In the genomic region with DNA sequence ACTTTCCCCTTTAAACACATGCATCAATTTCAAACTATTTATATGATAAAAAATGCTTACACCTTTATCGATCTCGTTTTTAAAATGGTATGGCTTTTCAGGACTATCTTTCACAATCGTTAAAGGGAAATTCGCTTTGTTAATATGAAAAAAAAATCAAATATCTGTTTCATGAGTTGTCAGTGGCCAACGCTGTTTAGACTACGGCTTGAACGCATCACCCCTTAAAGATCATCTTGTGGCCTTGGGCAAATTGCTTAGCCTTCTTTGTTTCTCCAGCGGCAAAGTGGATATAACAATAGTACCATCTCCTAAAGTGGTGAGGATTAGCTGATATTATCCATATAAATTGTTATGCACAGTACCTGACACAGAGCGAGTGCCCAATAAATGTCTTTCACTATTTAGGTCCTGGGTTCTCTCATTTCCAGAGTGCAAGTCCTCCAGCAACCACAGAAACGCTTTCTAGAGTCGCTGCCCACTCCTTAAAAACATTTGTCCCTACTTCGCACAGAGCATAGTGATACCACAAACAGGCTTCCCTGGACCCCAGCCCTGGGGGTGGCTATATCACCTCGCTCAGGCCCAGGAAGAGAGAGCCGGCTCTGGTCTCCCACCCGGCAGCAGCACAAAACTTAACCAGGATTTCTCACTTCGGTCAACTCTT, we compare ENCODE assay signal across 8 cellular contexts. TPM values are rescaled to one million over a fixed set of nuclear protein-coding genes. Genes with fewer than 3 reads are reported as not detected.
A peak's percentile ranks its signal among the peaks of the same experiment; 100 is the strongest.
DNase-seq lines count a peak whose midpoint lies in the region; ATAC-seq and TF ChIP-seq lines count a peak whose summit lies in the region.

No MANE protein-coding gene starts in this region.

- H3K4me3 ChIP-seq in PC-9 (peak overlapping the region; percentile 93), epithelial cell of esophagus (ENCODE audit: low read length) (peak overlapping the region; percentile 80), neural progenitor cell (peak overlapping the region; percentile 70)

- H3K36me3 ChIP-seq in PC-9 (ENCODE audit: low read depth) (peaks cover 8% of the 10 kb centered on the region; the same call in 1 of the 2 replicates), neural progenitor cell (no peaks in the 10 kb centered on the region)

- peaks cover 63% of the 10 kb centered on the region for H3K79me2 ChIP-seq in PC-9 (ENCODE audit: low read depth)
- peaks cover 5% of the 10 kb centered on the region for H3K79me2 ChIP-seq in neural progenitor cell (ENCODE audit: low read depth)

- peaks cover 35% of the 10 kb centered on the region for H3K4me1 Mint-ChIP-seq in activated T-cell treated with anti-CD3 and anti-CD28 coated beads, Interleukin-2, amount 50 U/mL, for 4 hours (ENCODE audit: low read depth)
- peaks cover 13% of the 10 kb centered on the region for H3K4me1 Mint-ChIP-seq in neural progenitor cell

- H3K4me1 ChIP-seq in PC-9 (replicated peaks; ENCODE audit: insufficient read depth) = peaks cover 31% of the 10 kb centered on the region
- peaks cover 6% of the 10 kb centered on the region for H3K4me1 ChIP-seq in neural progenitor cell

- CTCF ChIA-PET in PC-9 (lab: Charles Lee) = no interaction called here

- intact Hi-C loops in PC-9 (cut with micrococcal nuclease; ENCODE audit: unreplicated experiment) = loop anchor here (2.0 to 5.0 kb wide), 3 partner anchors 35 to 71 kb away; no protein-coding TSS in a partner anchor

- H3K9me3 Mint-ChIP-seq in activated T-cell treated with anti-CD3 and anti-CD28 coated beads, Interleukin-2, amount 50 U/mL, for 4 hours = no peaks in the 10 kb centered on the region
- H3K9me3 Mint-ChIP-seq in neural progenitor cell = no peaks in the 10 kb centered on the region

- TF ChIP-seq CTCF in PC-9 (conservative IDR thresholded peaks at IDR 0.05) = no peak
- TF ChIP-seq CTCF in epithelial cell of esophagus (IDR thresholded peaks at IDR 0.05; ENCODE audit: insufficient read depth, low read depth, low read length, missing control alignments) = peak; percentile 1
- no peak for TF ChIP-seq CTCF in neural progenitor cell (IDR thresholded peaks at IDR 0.05)

- H4K20me1 ChIP-seq in PC-9 (ENCODE audit: insufficient read depth) (peaks cover 22% of the 10 kb centered on the region), neural progenitor cell (ENCODE audit: low read depth) (peaks cover 5% of the 10 kb centered on the region)

- H3F3A ChIP-seq in PC-9 (ENCODE audit: insufficient read depth, low read depth) (peaks cover 30% of the 10 kb centered on the region), neural progenitor cell (ENCODE audit: low read depth) (peaks cover 23% of the 10 kb centered on the region)

- peak overlapping the region; percentile 73 for H3K4me2 ChIP-seq in PC-9
- peak overlapping the region; percentile 93 for H3K4me2 ChIP-seq in neural progenitor cell

- peak overlapping the region; percentile 96 for H2AFZ ChIP-seq in PC-9
- H2AFZ ChIP-seq in neural progenitor cell (replicated peaks) = peak overlapping the region; percentile 96

- peaks cover 7% of the 10 kb centered on the region for H3K36me3 Mint-ChIP-seq in activated T-cell treated with anti-CD3 and anti-CD28 coated beads, Interleukin-2, amount 50 U/mL, for 4 hours (ENCODE audit: insufficient read depth)
- no peaks in the 10 kb centered on the region for H3K36me3 Mint-ChIP-seq in neural progenitor cell

- H3K9me2 ChIP-seq in PC-9 (ENCODE audit: insufficient read depth) = no peaks in the 10 kb centered on the region

- H3K9me3 ChIP-seq in PC-9 (ENCODE audit: insufficient read depth, low read depth) = no peaks in the 10 kb centered on the region
- H3K9me3 ChIP-seq in neural progenitor cell (ENCODE audit: low read depth) = no peaks in the 10 kb centered on the region

- H3K27me3 Mint-ChIP-seq in activated T-cell treated with anti-CD3 and anti-CD28 coated beads, Interleukin-2, amount 50 U/mL, for 4 hours (ENCODE audit: low read depth) = no peaks in the 10 kb centered on the region
- peaks cover 53% of the 10 kb centered on the region for H3K27me3 Mint-ChIP-seq in neural progenitor cell (ENCODE audit: insufficient read depth, low read depth)

- ATAC-seq in activated T-cell treated with anti-CD3 and anti-CD28 coated beads, Interleukin-2, amount 50 U/mL, for 4 hours = peak in 1 of 2 donors; percentile 1
- ATAC-seq in GM21737 (IDR thresholded peaks at IDR 0.05; ENCODE audit: unreplicated experiment) = no peak

- H3K27me3 ChIP-seq in PC-9 (ENCODE audit: insufficient read depth, low read depth) (no peaks in the 10 kb centered on the region), neural progenitor cell (peaks cover 32% of the 10 kb centered on the region)

- no peak overlapping the region for H3K27ac Mint-ChIP-seq in neural progenitor cell

- H3K4me3 Mint-ChIP-seq in activated T-cell treated with anti-CD3 and anti-CD28 coated beads, Interleukin-2, amount 50 U/mL, for 4 hours = peak overlapping the region; percentile 97
- peak overlapping the region; percentile 93 for H3K4me3 Mint-ChIP-seq in neural progenitor cell

- peak overlapping the region; percentile 78 for H3K27ac ChIP-seq in PC-9
- H3K27ac ChIP-seq in neural progenitor cell = no peak overlapping the region

- DNase-seq in activated T-cell treated with anti-CD3 and anti-CD28 coated beads, Interleukin-2, amount 50 U/mL, for 4 hours = no peak
- no peak for DNase-seq in activated T-cell treated with anti-CD3 and anti-CD28 coated beads for 4 hours
- DNase-seq in PC-9 = no peak
- peak; percentile 28 for DNase-seq in epithelial cell of esophagus (ENCODE audit: low read depth)
- no peak for DNase-seq in neural progenitor cell (ENCODE audit: low spot score)
- no peak for DNase-seq in NCI-H1436 treated with DMSO at 0.1 percent for 48 hours (lab: John Stamatoyannopoulos, UW)
- DNase-seq in UCSD-AML1 (lab: John Stamatoyannopoulos, UW; ENCODE audit: unreplicated experiment) = no peak

- H3K9ac ChIP-seq in neural progenitor cell = no peak overlapping the region

- POLR2A ChIA-PET in PC-9 (lab: Charles Lee; ENCODE audit: unreplicated experiment) = no interaction called here

- TSS peak; percentile 32 for BruUV-seq in PC-9 (replicated peaks; lab: Mats Ljungman, UMichigan)

RNA-seq across cellular contexts. Expression of a gene that starts 0.9 kb away (rescaled TPM):
- 10 to 100 TPM; 33.8 to 46.3 (median 42.4) TPM for total RNA-seq in activated T-cell treated with anti-CD3 and anti-CD28 coated beads, Interleukin-2, amount 50 U/mL, for 4 hours
- total RNA-seq in PC-9 (2021) = 24.9 and 35.7 TPM in 2 replicates
- 9.8 and 10.3 TPM in 2 replicates for total RNA-seq in neural progenitor cell (ENCODE audit: low replicate concordance)
